Comparison of ENCODE assay signal across 12 cellular contexts in genomic region chr12:51972424-51972812, GRCh38. TPM values are rescaled to one million over a fixed set of nuclear protein-coding genes. Genes with fewer than 3 reads are reported as not detected.
DNase-seq lines count a peak whose midpoint lies in the region; ATAC-seq, FAIRE-seq and TF ChIP-seq lines count a peak whose summit lies in the region.
"Had no signal": no experiment of that assay in that cellular context is flagged by ENCODE, and none has a peak within 500 bp of the region (broad histone marks: within the 10 kb centered on the region; RNA-seq: fewer than 3 reads in every experiment).

No MANE protein-coding gene starts in this region.

- DNase-seq in activated T-cell treated with anti-CD3 and anti-CD28 coated beads, Interleukin-2, amount 50 U/mL, for 24 hours, result no peak
- DNase-seq in activated T-cell treated with anti-CD3 and anti-CD28 coated beads, Interleukin-2, amount 50 U/mL, for 1 hour, result no peak
- DNase-seq in keratinocyte (ENCODE audit: low read depth, low spot score) (no peak), suprapubic skin (ENCODE audit: low spot score in 2 of 2) (no peak), HEK293T (ENCODE audit: extremely low spot score) (no peak), NCI-H146 (lab: John Stamatoyannopoulos, UW) (no peak)
- DNase-seq: NCI-H1417, retina had no signal

- H3K9me3 ChIP-seq in keratinocyte (ENCODE audit: control insufficient read depth, low read depth, low read length), result no peaks in the 10 kb centered on the region
- H3K9me3 ChIP-seq in suprapubic skin, result no peaks in the 10 kb centered on the region
- H3K9me3 ChIP-seq: Peyer's patch had no signal

- peaks cover 2% of the 10 kb centered on the region for H3K27me3 Mint-ChIP-seq in activated T-cell treated with anti-CD3 and anti-CD28 coated beads, Interleukin-2, amount 50 U/mL, for 24 hours
- no peaks in the 10 kb centered on the region for H3K27me3 Mint-ChIP-seq in activated T-helper 17 cell treated with anti-CD3 and anti-CD28 coated beads, Interleukin-2, amount 50 U/mL, for 72 hours

- TF ChIP-seq CTCF in keratinocyte (optimal IDR thresholded peaks at IDR 0.05 in 1 of 3, IDR thresholded peaks at IDR 0.05 in 1 of 3, conservative IDR thresholded peaks at IDR 0.05 in 1 of 3; ENCODE audit: extremely low read depth in 1 of 3, insufficient read depth in 2 of 3, low read length in 3 of 3) (no peak), suprapubic skin (IDR thresholded peaks at IDR 0.05) (no peak)

- peak overlapping the region; percentile 72 for H3K4me2 ChIP-seq in keratinocyte (ENCODE audit: control insufficient read depth, extremely low read depth, insufficient read depth, low read depth, low read length)

- CTCF ChIA-PET in HEK293T (lab: Yijun Ruan, JAX), result interaction anchor here (3.7 kb wide), 1 partner anchor 11 kb away, joined by 28 read pairs; no protein-coding TSS in a partner anchor

- peak overlapping the region; percentile 82 for H3K27ac ChIP-seq in keratinocyte (ENCODE audit: control insufficient read depth, insufficient read depth, low read length)
- H3K27ac ChIP-seq in suprapubic skin, result peak overlapping the region; percentile 31

- peak overlapping the region; percentile 1 for H3K4me3 Mint-ChIP-seq in activated T-cell treated with anti-CD3 and anti-CD28 coated beads, Interleukin-2, amount 50 U/mL, for 24 hours
- peak overlapping the region; percentile 72 for H3K4me3 Mint-ChIP-seq in activated T-helper 17 cell treated with anti-CD3 and anti-CD28 coated beads, Interleukin-2, amount 50 U/mL, for 72 hours

- H3K79me2 ChIP-seq in keratinocyte (ENCODE audit: control insufficient read depth, insufficient read depth, low read length), result peaks cover 29% of the 10 kb centered on the region

- peaks cover 21% of the 10 kb centered on the region for H3K36me3 Mint-ChIP-seq in activated T-cell treated with anti-CD3 and anti-CD28 coated beads, Interleukin-2, amount 50 U/mL, for 24 hours (ENCODE audit: low read depth)
- peaks cover 26% of the 10 kb centered on the region for H3K36me3 Mint-ChIP-seq in activated T-helper 17 cell treated with anti-CD3 and anti-CD28 coated beads, Interleukin-2, amount 50 U/mL, for 72 hours (ENCODE audit: low read depth)

- no peak overlapping the region for H2AFZ ChIP-seq in keratinocyte (ENCODE audit: control insufficient read depth, low read length)

- TF ChIP-seq EP300 in suprapubic skin (IDR thresholded peaks at IDR 0.05), result no peak

- no peak for TF ChIP-seq POLR2A in suprapubic skin (IDR thresholded peaks at IDR 0.05)

- peaks cover 38% of the 10 kb centered on the region for H3K4me1 ChIP-seq in keratinocyte (ENCODE audit: control insufficient read depth, extremely low read depth, insufficient read depth, low read length)
- peaks cover 56% of the 10 kb centered on the region for H3K4me1 ChIP-seq in suprapubic skin

- H3K9me3 Mint-ChIP-seq in activated T-cell treated with anti-CD3 and anti-CD28 coated beads, Interleukin-2, amount 50 U/mL, for 24 hours, result no peaks in the 10 kb centered on the region
- no peaks in the 10 kb centered on the region for H3K9me3 Mint-ChIP-seq in activated T-helper 17 cell treated with anti-CD3 and anti-CD28 coated beads, Interleukin-2, amount 50 U/mL, for 72 hours

- H3K27me3 ChIP-seq in keratinocyte (ENCODE audit: control insufficient read depth, extremely low read depth, insufficient read depth, low read length) (no peaks in the 10 kb centered on the region), suprapubic skin (no peaks in the 10 kb centered on the region)
- H3K27me3 ChIP-seq: dorsolateral prefrontal cortex, Peyer's patch had no signal

- H3K9ac ChIP-seq in keratinocyte (ENCODE audit: control insufficient read depth, extremely low read depth, insufficient read depth, low read length), result peak overlapping the region; percentile 40

- no peaks in the 10 kb centered on the region for H4K20me1 ChIP-seq in keratinocyte (ENCODE audit: control insufficient read depth, extremely low read depth, insufficient read depth, low read length)

- no peaks in the 10 kb centered on the region for H3K9me1 ChIP-seq in keratinocyte (ENCODE audit: control insufficient read depth, extremely low read depth, insufficient read depth, low read length)

- no peak for FAIRE-seq in keratinocyte (lab: Jason Lieb, UNC)

- POLR2A ChIA-PET in HEK293T (lab: Yijun Ruan, JAX), result no interaction called here

- peak overlapping the region; percentile 39 for H3K27ac Mint-ChIP-seq in activated T-cell treated with anti-CD3 and anti-CD28 coated beads, Interleukin-2, amount 50 U/mL, for 24 hours
- no peak overlapping the region for H3K27ac Mint-ChIP-seq in activated T-helper 17 cell treated with anti-CD3 and anti-CD28 coated beads, Interleukin-2, amount 50 U/mL, for 72 hours

- peak overlapping the region in 1 of 3 experiments; percentile 22 for H3K4me3 ChIP-seq in keratinocyte (ENCODE audit: control insufficient read depth in 2 of 3, extremely low read depth in 1 of 3, insufficient read depth in 2 of 3, low read depth in 1 of 3, low read length in 3 of 3)
- no peak overlapping the region for H3K4me3 ChIP-seq in suprapubic skin
- H3K4me3 ChIP-seq: dorsolateral prefrontal cortex, Peyer's patch had no signal

- no peak for ATAC-seq in activated T-helper 17 cell treated with anti-CD3 and anti-CD28 coated beads, Interleukin-2, amount 50 U/mL, for 72 hours (replicated peaks)
- no peak for ATAC-seq in HG03565 (IDR thresholded peaks at IDR 0.05; ENCODE audit: unreplicated experiment)

- H3K36me3 ChIP-seq in keratinocyte (ENCODE audit: control insufficient read depth in 2 of 2, extremely low read depth in 1 of 2, insufficient read depth in 2 of 2, low read length in 2 of 2) (peaks cover 6 to 18% of the 10 kb centered on the region in 2 experiments), suprapubic skin (peaks cover 27% of the 10 kb centered on the region)

- peaks cover 74% of the 10 kb centered on the region for H3K4me1 Mint-ChIP-seq in activated T-cell treated with anti-CD3 and anti-CD28 coated beads, Interleukin-2, amount 50 U/mL, for 24 hours (ENCODE audit: low read depth)
- H3K4me1 Mint-ChIP-seq in activated T-helper 17 cell treated with anti-CD3 and anti-CD28 coated beads, Interleukin-2, amount 50 U/mL, for 72 hours, result peaks cover 61% of the 10 kb centered on the region

- 77% methylated on average over 5 of the region's 5 CpGs for WGBS in suprapubic skin

- dilution Hi-C loops in keratinocyte (cut with MboI; ENCODE audit: extremely low pct_ligation_motif_present, low sequenced_read_pairs), result no loop called here

TF ChIP-seq in HEK293T, 16 proteins besides CTCF, POLR2A, EP300 and RAD21:
- TF ChIP-seq PKNOX1 (IDR thresholded peaks at IDR 0.05), result no peak
- no peak for TF ChIP-seq BHLHE40 (IDR thresholded peaks at IDR 0.05; ENCODE audit: borderline replicate concordance)
- TF ChIP-seq TARDBP (IDR thresholded peaks at IDR 0.05), result no peak

RNA-seq across cellular contexts. Expression of gene ACVR1B, which starts 20.9 kb away (rescaled TPM):
- total RNA-seq in activated T-helper 17 cell treated with anti-CD3 and anti-CD28 coated beads, Interleukin-2, amount 50 U/mL, for 72 hours, result 1 to 10 TPM; 6.8 TPM
- polyA plus RNA-seq in keratinocyte, result 11.8 to 15.3 TPM (median 12.7 TPM) in 3 replicates
- 3.6 TPM for polyA plus RNA-seq in keratinocyte (2011; ENCODE audit: low read depth)
- 9.3 and 10.1 TPM in 2 replicates for polyA plus RNA-seq in keratinocyte (2011; cell fraction: cytosol; rRNA removed)
- polyA plus RNA-seq in keratinocyte (2011; cell fraction: nucleus; rRNA removed), result 36.4 and 38.2 TPM in 2 replicates
- 12.9 and 13.0 TPM in 2 replicates for polyA plus RNA-seq in keratinocyte (2012; ENCODE audit: low replicate concordance)
- 16.3 to 20.1 TPM (median 18.7 TPM) in 3 replicates for polyA minus RNA-seq in keratinocyte
- polyA minus RNA-seq in keratinocyte (2011; cell fraction: cytosol; rRNA and poly(A)+ RNA removed), result 12.1 TPM
- polyA minus RNA-seq in keratinocyte (2011; cell fraction: nucleus; rRNA and poly(A)+ RNA removed), result 21.5 and 26.6 TPM in 2 replicates
- total RNA-seq in suprapubic skin, result 100 to 1,000 TPM in 1 of 4 donors, 10 to 100 TPM in 3; 40.5 to 103 (median 57.3) TPM

RNA-seq across cellular contexts. Expression of gene TAMALIN, which starts 34.3 kb away (rescaled TPM):
- total RNA-seq in activated T-helper 17 cell treated with anti-CD3 and anti-CD28 coated beads, Interleukin-2, amount 50 U/mL, for 72 hours, result 10 to 100 TPM in 1 of 2 donors, 1 to 10 TPM in 1; 3.5 to 26.3 TPM
- 0.54 to 0.86 TPM (median 0.56 TPM) in 3 replicates for polyA plus RNA-seq in keratinocyte
- polyA plus RNA-seq in keratinocyte (2011; ENCODE audit: low read depth), result 1.5 TPM
- polyA plus RNA-seq in keratinocyte (2011; cell fraction: cytosol; rRNA removed), result 0.27 and 0.61 TPM in 2 replicates
- 1.7 and 2.5 TPM in 2 replicates for polyA plus RNA-seq in keratinocyte (2011; cell fraction: nucleus; rRNA removed)
- 0.37 and 0.44 TPM in 2 replicates for polyA plus RNA-seq in keratinocyte (2012; ENCODE audit: low replicate concordance)
- polyA minus RNA-seq in keratinocyte, result 0.20 to 1.1 TPM in 2 of 3 replicates, not detected in the other
- polyA minus RNA-seq in keratinocyte (2011; cell fraction: cytosol; rRNA and poly(A)+ RNA removed), result not detected
- polyA minus RNA-seq in keratinocyte (2011; cell fraction: nucleus; rRNA and poly(A)+ RNA removed), result 2.2 and 4.9 TPM in 2 replicates
- 10 to 100 TPM; 11.5 to 14.5 (median 12.5) TPM for total RNA-seq in suprapubic skin

Comparison
In these comparisons a context has a peak if more than half of its experiments do, and no peak if none do; other contexts are left out.
1. RNA of gene ACVR1B, which starts 20.9 kb away (total RNA-seq): 40.5 to 103 TPM in suprapubic skin; 6.8 TPM in activated T-helper 17 cell treated with anti-CD3 and anti-CD28 coated beads, Interleukin-2, amount 50 U/mL, for 72 hours; every median in the first group is over 4 times any median in the second.